ENCODE assay signal across 8 cellular contexts in the genomic region with DNA sequence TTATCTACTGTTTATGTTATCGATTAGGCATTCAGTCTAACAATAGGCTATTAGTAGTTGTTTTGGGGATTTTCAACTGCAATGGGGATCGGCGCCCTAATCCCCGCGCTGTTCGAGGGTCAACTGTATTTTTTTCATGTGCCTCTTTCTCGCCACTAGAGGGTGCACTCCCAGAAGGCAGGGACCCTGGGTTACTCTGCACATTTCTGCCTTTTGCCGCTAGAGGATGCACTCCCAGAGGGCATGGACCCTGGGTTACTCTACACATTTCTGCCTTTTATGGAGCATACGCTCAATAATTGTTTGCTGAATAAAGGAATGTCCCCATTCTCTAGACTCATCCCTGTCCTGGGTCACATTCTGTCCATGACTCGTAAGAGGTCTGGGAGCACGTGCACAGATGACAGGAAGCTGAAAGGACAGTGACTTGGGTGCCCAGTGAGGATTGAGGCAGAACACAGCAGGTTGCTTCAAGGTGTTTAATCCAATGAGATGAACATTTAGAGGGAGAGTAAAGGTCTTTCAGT. TPM values are rescaled to one million over a fixed set of nuclear protein-coding genes. Genes with fewer than 3 reads are reported as not detected.
DNase-seq lines count a peak whose midpoint lies in the region; ATAC-seq and TF ChIP-seq lines count a peak whose summit lies in the region.

No MANE protein-coding gene starts in this region.

- peak overlapping the region in 1 of 10 donors; percentile 71 for H3K27ac Mint-ChIP-seq in naive thymus-derived CD8-positive, alpha-beta T cell

- H3K4me3 Mint-ChIP-seq in naive thymus-derived CD8-positive, alpha-beta T cell: peak overlapping the region in 2 of 10 donors; percentile 22 to 34

- peaks cover 5 to 17% (median 13%) of the 10 kb centered on the region in 4 donors for H3K4me1 Mint-ChIP-seq in naive thymus-derived CD8-positive, alpha-beta T cell

- H3K36me3 Mint-ChIP-seq in naive thymus-derived CD8-positive, alpha-beta T cell: peaks cover 0 to 10% (median 4%) of the 10 kb centered on the region in 3 donors

- peak; percentile 99 to 100 for ATAC-seq in naive thymus-derived CD8-positive, alpha-beta T cell
- ATAC-seq in stimulated activated naive CD8-positive, alpha-beta T cell treated with anti-CD3 and anti-CD28 coated beads, Interleukin-15, Interleukin-2, amounts not matched to agents 100 U/mL and 50 U/mL, for 24 hours: peak; percentile 81
- no peak for ATAC-seq in HG03196 (IDR thresholded peaks at IDR 0.05; ENCODE audit: unreplicated experiment)

- DNase-seq in GM03348 (ENCODE audit: low spot score) (peak; percentile 74), HS-5 (ENCODE audit: low read depth) (peak; percentile 47), NOMO-1 treated with DMSO at 0.1 percent for 48 hours (lab: John Stamatoyannopoulos, UW; ENCODE audit: unreplicated experiment) (peak; percentile 84), epithelial cell of esophagus (ENCODE audit: low read depth) (peak; percentile 67)
- peak; percentile 46 for DNase-seq in activated CD8-positive, alpha-beta memory T cell treated with anti-CD3 and anti-CD28 coated beads, Interleukin-2, amount 50 U/mL, for 24 hours (ENCODE audit: extremely low read depth)
- peak; percentile 23 to 82 (median 64) for DNase-seq in naive thymus-derived CD8-positive, alpha-beta T cell
- DNase-seq in stimulated activated naive CD8-positive, alpha-beta T cell treated with anti-CD3 and anti-CD28 coated beads, Interleukin-15, Interleukin-2, amounts not matched to agents 100 U/mL and 50 U/mL, for 24 hours: peak; percentile 64

- TF ChIP-seq CTCF in epithelial cell of esophagus (IDR thresholded peaks at IDR 0.05; ENCODE audit: insufficient read depth, low read depth, low read length, missing control alignments): peak; percentile 99

- peaks cover 18 to 38% (median 22%) of the 10 kb centered on the region in 5 donors for H3K27me3 Mint-ChIP-seq in naive thymus-derived CD8-positive, alpha-beta T cell

- no peak overlapping the region for H3K4me3 ChIP-seq in epithelial cell of esophagus (ENCODE audit: low read length)

- POLR2A ChIA-PET in naive thymus-derived CD8-positive, alpha-beta T cell (lab: Charles Lee): interaction anchor here (0.6 kb wide), 1 partner anchor 61 kb away, joined by 3 read pairs; no protein-coding TSS in a partner anchor

- peaks cover 0 to 10% (median 2%) of the 10 kb centered on the region in 9 donors for H3K9me3 Mint-ChIP-seq in naive thymus-derived CD8-positive, alpha-beta T cell

RNA-seq across cellular contexts. Expression of gene RECK, which starts 27.9 kb away (rescaled TPM):
- total RNA-seq in naive thymus-derived CD8-positive, alpha-beta T cell: 10 to 100 TPM in 1 of 2 experiments, 1 to 10 TPM in 1; 9.8 to 12.1 TPM
- polyA plus RNA-seq in naive thymus-derived CD8-positive, alpha-beta T cell: 10 to 100 TPM; 13.2 to 14.8 (median 13.5) TPM

RNA-seq across cellular contexts. Expression of gene OR2S2, which starts 50.9 kb away (rescaled TPM):
- total RNA-seq in naive thymus-derived CD8-positive, alpha-beta T cell: not detected
- polyA plus RNA-seq in naive thymus-derived CD8-positive, alpha-beta T cell: not detected
